In genomic region chr5:175867587-175868347, GRCh38 we compare ENCODE assay signal across 1 cellular context.
TF ChIP-seq lines count a peak whose summit lies in the region.

No MANE protein-coding gene starts in this region.

TF ChIP-seq in HepG2, 621 proteins besides CTCF, POLR2A, EP300 and RAD21 (continued from another document and continues in another):
- TF ChIP-seq ZNF275 (CRISPR knock-in tag; IDR thresholded peaks at IDR 0.05; ENCODE audit: borderline replicate concordance) (no peak), ZNF7 (CRISPR knock-in tag; IDR thresholded peaks at IDR 0.05) (no peak), REL (CRISPR knock-in tag; conservative IDR thresholded peaks at IDR 0.05) (no peak), MIER3 (CRISPR knock-in tag; IDR thresholded peaks at IDR 0.05; ENCODE audit: borderline replicate concordance) (0 out of 2 replicates have a peak, but pooled peaks have one; percentile 69), ZNF326 (CRISPR knock-in tag; IDR thresholded peaks at IDR 0.05; ENCODE audit: borderline replicate concordance) (no peak), HNF1B (CRISPR knock-in tag; IDR thresholded peaks at IDR 0.05) (0 out of 2 replicates have a peak, but pooled peaks have one; percentile 30), ARNT2 (CRISPR knock-in tag; IDR thresholded peaks at IDR 0.05; ENCODE audit: low read depth) (no peak), GRHL1 (CRISPR knock-in tag; conservative IDR thresholded peaks at IDR 0.05) (no peak), PCBP2 (optimal IDR thresholded peaks at IDR 0.05; ENCODE audit: low read depth, low read length, poor library complexity, severe bottlenecking) (no peak), CEBPB (IDR thresholded peaks at IDR 0.05; ENCODE audit: borderline replicate concordance, low read depth, low read length) (peak; percentile 98), TEAD3 (CRISPR knock-in tag; optimal IDR thresholded peaks at IDR 0.05; ENCODE audit: borderline replicate concordance) (peak; percentile 54), ZBTB20 (CRISPR knock-in tag; IDR thresholded peaks at IDR 0.05; ENCODE audit: borderline replicate concordance, low read depth) (0 out of 2 replicates have a peak, but pooled peaks have one; percentile 39), FOXO4 (CRISPR knock-in tag; conservative IDR thresholded peaks at IDR 0.05) (no peak), SNAPC5 (CRISPR knock-in tag; IDR thresholded peaks at IDR 0.05; ENCODE audit: borderline replicate concordance) (no peak), FOXP1 (IDR thresholded peaks at IDR 0.05) (no peak), FOXP1 (CRISPR knock-in tag; IDR thresholded peaks at IDR 0.05) (peak; percentile 22; the same call in 1 of the 2 replicates), ZNF431 (CRISPR knock-in tag; IDR thresholded peaks at IDR 0.05; ENCODE audit: borderline replicate concordance, low read depth) (no peak), TBX3 (IDR thresholded peaks at IDR 0.05; ENCODE audit: borderline replicate concordance) (peak; percentile 28; the same call in 1 of the 2 replicates), ZNF589 (CRISPR knock-in tag; conservative IDR thresholded peaks at IDR 0.05) (no peak), ZNF292 (CRISPR knock-in tag; IDR thresholded peaks at IDR 0.05; ENCODE audit: borderline replicate concordance, low read depth) (peak; percentile 84; the same call in 1 of the 2 replicates), ZNF468 (CRISPR knock-in tag; IDR thresholded peaks at IDR 0.05) (no peak), ZNF382 (CRISPR knock-in tag; IDR thresholded peaks at IDR 0.05; ENCODE audit: borderline replicate concordance) (no peak), KDM1A (CRISPR knock-in tag; IDR thresholded peaks at IDR 0.05) (peak; percentile 73; the same call in 1 of the 2 replicates), BRD4 (CRISPR knock-in tag; IDR thresholded peaks at IDR 0.05) (peak; percentile 65; the same call in 1 of the 2 replicates), SP140L (CRISPR knock-in tag; IDR thresholded peaks at IDR 0.05; ENCODE audit: borderline replicate concordance) (no peak), ZNF496 (CRISPR knock-in tag; IDR thresholded peaks at IDR 0.05; ENCODE audit: insufficient replicate concordance) (no peak), ZIK1 (CRISPR knock-in tag; IDR thresholded peaks at IDR 0.05; ENCODE audit: borderline replicate concordance, low read depth) (no peak), MED8 (CRISPR knock-in tag; IDR thresholded peaks at IDR 0.05; ENCODE audit: insufficient replicate concordance) (no peak), ZNF44 (CRISPR knock-in tag; IDR thresholded peaks at IDR 0.05) (no peak), MEIS2 (CRISPR knock-in tag; IDR thresholded peaks at IDR 0.05) (peak; percentile 76; the same call in 1 of the 2 replicates), NCOA1 (CRISPR knock-in tag; IDR thresholded peaks at IDR 0.05) (no peak), ZNF556 (CRISPR knock-in tag; IDR thresholded peaks at IDR 0.05; ENCODE audit: borderline replicate concordance) (peak; percentile 65; the same call in 1 of the 2 replicates), HNF1A (IDR thresholded peaks at IDR 0.05; ENCODE audit: low read depth) (no peak), HNF1A (CRISPR knock-in tag; IDR thresholded peaks at IDR 0.05; ENCODE audit: borderline replicate concordance) (peak; percentile 43; the same call in 1 of the 2 replicates), NR2F1 (CRISPR knock-in tag; IDR thresholded peaks at IDR 0.05) (no peak), BCL3 (CRISPR knock-in tag; IDR thresholded peaks at IDR 0.05) (0 out of 2 replicates have a peak, but pooled peaks have one; percentile 34), ZNF547 (CRISPR knock-in tag; IDR thresholded peaks at IDR 0.05) (no peak), ZNF18 (CRISPR knock-in tag; IDR thresholded peaks at IDR 0.05; ENCODE audit: insufficient replicate concordance) (no peak), HBP1 (CRISPR knock-in tag; IDR thresholded peaks at IDR 0.05; ENCODE audit: low read depth) (peak; percentile 81), SP1 (IDR thresholded peaks at IDR 0.05) (no peak), SP1 (CRISPR knock-in tag; IDR thresholded peaks at IDR 0.05) (no peak; the same call in 1 of the 2 replicates), TCF12 (IDR thresholded peaks at IDR 0.05) (no peak), TCF12 (CRISPR knock-in tag; IDR thresholded peaks at IDR 0.05) (no peak), ZNF274 (CRISPR knock-in tag; IDR thresholded peaks at IDR 0.05) (0 out of 2 replicates have a peak, but pooled peaks have one; percentile 16), GPBP1L1 (CRISPR knock-in tag; IDR thresholded peaks at IDR 0.05) (no peak), TOPORS (CRISPR knock-in tag; IDR thresholded peaks at IDR 0.05) (peak; percentile 45; the same call in 1 of the 2 replicates), PAWR (CRISPR knock-in tag; IDR thresholded peaks at IDR 0.05; ENCODE audit: borderline replicate concordance) (no peak), FIP1L1 (IDR thresholded peaks at IDR 0.05; ENCODE audit: borderline replicate concordance, insufficient read depth, low read depth, low read length) (no peak), ZMAT5 (CRISPR knock-in tag; IDR thresholded peaks at IDR 0.05; ENCODE audit: borderline replicate concordance, low read depth) (no peak)
